Comparison of ENCODE assay signal across 8 cellular contexts in the genomic region with DNA sequence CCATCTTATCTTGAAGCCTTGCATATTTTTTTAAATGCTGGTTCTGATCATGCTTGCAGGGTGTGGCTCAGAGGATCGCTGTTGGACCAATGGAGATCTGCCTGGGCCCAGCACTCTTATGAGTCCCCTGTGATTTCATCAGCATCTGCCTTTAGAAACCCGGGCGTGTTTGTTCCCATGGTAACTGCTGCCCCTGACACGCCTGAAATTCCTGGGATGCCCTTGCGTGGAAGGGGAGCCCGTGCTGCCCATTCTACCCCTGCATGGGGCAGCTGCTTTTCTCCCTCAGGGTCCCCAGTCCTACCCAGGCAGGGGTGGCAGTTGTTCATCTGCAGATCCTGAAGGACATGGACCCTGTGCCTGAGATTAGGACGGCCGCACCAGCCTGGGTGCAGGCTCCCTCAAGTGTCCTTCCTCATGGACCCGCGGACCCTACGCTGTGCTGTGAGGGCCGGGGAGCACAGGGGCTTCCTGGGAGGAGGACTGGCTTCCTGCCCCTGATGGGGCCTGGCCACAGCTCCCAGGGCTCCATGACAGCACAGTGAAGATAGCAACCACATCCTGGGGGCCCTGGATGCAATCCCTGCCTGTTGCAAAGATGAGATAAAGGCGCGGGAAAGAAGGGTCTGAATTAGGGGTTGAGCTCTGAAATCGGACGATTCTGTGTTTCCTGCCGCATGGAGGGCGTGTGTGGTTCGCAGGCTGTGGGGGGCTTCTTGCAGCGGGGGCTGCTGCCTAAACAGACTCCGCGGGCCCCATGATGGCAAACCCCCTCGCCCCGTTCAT.
A peak's percentile ranks its signal among the peaks of the same experiment; 100 is the strongest.
DNase-seq lines count a peak whose midpoint lies in the region; ATAC-seq and TF ChIP-seq lines count a peak whose summit lies in the region.

No MANE protein-coding gene starts in this region.

- no peak for DNase-seq in CD4-positive, alpha-beta memory T cell
- DNase-seq in MG63 (peak; percentile 31), kidney glomerular epithelial cell (lab: John Stamatoyannopoulos, UW) (peak; percentile 11), tibial artery (no peak), NCI-H2107 treated with DMSO at 0.1 percent for 48 hours (lab: John Stamatoyannopoulos, UW; ENCODE audit: unreplicated experiment) (no peak), globus pallidus (ENCODE audit: low spot score) (no peak)

- no peak overlapping the region for H3K27ac ChIP-seq in CD4-positive, alpha-beta memory T cell (ENCODE audit: low read depth, low read length)
- H3K27ac ChIP-seq in tibial artery: no peak overlapping the region

- H3K9me3 Mint-ChIP-seq in CD4-positive, alpha-beta memory T cell: peaks cover 0 to 4% (median 0%) of the 10 kb centered on the region in 8 donors
- peaks cover 0 to 18% (median 6%) of the 10 kb centered on the region in 5 experiments for H3K9me3 Mint-ChIP-seq in brain

- H3K4me1 ChIP-seq in CD4-positive, alpha-beta memory T cell (ENCODE audit: insufficient read depth, low read length): peaks cover 12% of the 10 kb centered on the region
- H3K4me1 ChIP-seq in tibial artery: peaks cover 0 to 21% (median 14%) of the 10 kb centered on the region in 4 donors

- H3K4me3 Mint-ChIP-seq in CD4-positive, alpha-beta memory T cell: peak overlapping the region; percentile 67 to 84 (median 74)
- peak overlapping the region in 2 of 5 experiments; percentile 56 to 77 for H3K4me3 Mint-ChIP-seq in brain

- CTCF ChIA-PET in CD4-positive, alpha-beta memory T cell (lab: Charles Lee; ENCODE audit: partially characterized antibody): no interaction called here

- POLR2A ChIA-PET in CD4-positive, alpha-beta memory T cell (lab: Charles Lee; ENCODE audit: partially characterized antibody): interaction anchor here (0.9 kb wide), 1 partner anchor 10 kb away, joined by 3 read pairs; no protein-coding TSS in a partner anchor

- H3K27ac Mint-ChIP-seq in CD4-positive, alpha-beta memory T cell: peak overlapping the region in 3 of 7 donors; percentile 9 to 67 (median 23)
- H3K27ac Mint-ChIP-seq in brain: peak overlapping the region in 3 of 5 experiments; percentile 55 to 91 (median 85)

- no peak for TF ChIP-seq CTCF in brain (conservative IDR thresholded peaks at IDR 0.05)
- TF ChIP-seq CTCF in tibial artery (IDR thresholded peaks at IDR 0.05): no peak

- peaks cover 15 to 23% (median 20%) of the 10 kb centered on the region in 4 donors for H3K4me1 Mint-ChIP-seq in CD4-positive, alpha-beta memory T cell
- peaks cover 29% of the 10 kb centered on the region for H3K4me1 Mint-ChIP-seq in brain

- H3K36me3 ChIP-seq in CD4-positive, alpha-beta memory T cell (ENCODE audit: insufficient read depth, low read length): no peaks in the 10 kb centered on the region
- H3K36me3 ChIP-seq in MG63: no peaks in the 10 kb centered on the region
- H3K36me3 ChIP-seq in tibial artery: no peaks in the 10 kb centered on the region

- no peaks in the 10 kb centered on the region for H3K9me3 ChIP-seq in CD4-positive, alpha-beta memory T cell (ENCODE audit: control insufficient read depth in 1 of 2, low read length in 2 of 2)
- no peaks in the 10 kb centered on the region for H3K9me3 ChIP-seq in MG63
- H3K9me3 ChIP-seq in tibial artery: no peaks in the 10 kb centered on the region

- no peak for ATAC-seq in GM18517 (IDR thresholded peaks at IDR 0.05; ENCODE audit: unreplicated experiment)

- peak overlapping the region in 1 of 2 donors; percentile 19 for H3K4me3 ChIP-seq in CD4-positive, alpha-beta memory T cell (ENCODE audit: low read length in 2 of 2)
- H3K4me3 ChIP-seq in MG63: no peak overlapping the region
- peak overlapping the region; percentile 33 to 45 for H3K4me3 ChIP-seq in tibial artery

- intact Hi-C loops in CD4-positive, alpha-beta memory T cell (cut with micrococcal nuclease): loop anchor here (10.0 kb wide), 1 partner anchor 792 kb away; no protein-coding TSS in a partner anchor
- intact Hi-C loops in tibial artery (cut with DNase I; ENCODE audit: low total_unique reads): no loop called here

- H3K27me3 Mint-ChIP-seq in CD4-positive, alpha-beta memory T cell: peaks cover 1 to 6% of the 10 kb centered on the region in 2 donors
- H3K27me3 Mint-ChIP-seq in brain: peaks cover 3% of the 10 kb centered on the region

- peaks cover 0 to 5% of the 10 kb centered on the region in 2 donors for H3K36me3 Mint-ChIP-seq in CD4-positive, alpha-beta memory T cell
- peaks cover 37% of the 10 kb centered on the region for H3K36me3 Mint-ChIP-seq in brain

- H3K27me3 ChIP-seq in CD4-positive, alpha-beta memory T cell (ENCODE audit: insufficient read depth, low read length): no peaks in the 10 kb centered on the region
- H3K27me3 ChIP-seq in MG63 (no peaks in the 10 kb centered on the region), tibial artery (no peaks in the 10 kb centered on the region)

Comparison
In these comparisons a context has a peak if more than half of its experiments do, and no peak if none do; other contexts are left out.
1. DNase-seq: peak in MG63 (single experiment) and kidney glomerular epithelial cell (single experiment); none in CD4-positive, alpha-beta memory T cell (0 of 5), tibial artery (0 of 2), NCI-H2107 treated with DMSO at 0.1 percent for 48 hours (single experiment) and globus pallidus (single experiment).